8 cellular contexts compared by ENCODE assay signal in genomic region chr1:8876099-8876496, GRCh38. TPM values are rescaled to one million over a fixed set of nuclear protein-coding genes. Genes with fewer than 3 reads are reported as not detected.
DNase-seq lines count a peak whose midpoint lies in the region; ATAC-seq and TF ChIP-seq lines count a peak whose summit lies in the region.

No MANE protein-coding gene starts in this region.

- peaks cover 80% of the 10 kb centered on the region for H3K36me3 Mint-ChIP-seq in effector memory CD8-positive, alpha-beta T cell (ENCODE audit: insufficient read depth)
- H3K36me3 Mint-ChIP-seq in progenitor cell of endocrine pancreas (ENCODE audit: insufficient read depth), result peaks cover 18% of the 10 kb centered on the region

- H3K36me3 ChIP-seq in PC-9 (ENCODE audit: low read depth) (peaks cover 50% of the 10 kb centered on the region), mucosa of descending colon (ENCODE audit: low read depth) (no peaks in the 10 kb centered on the region)

- no peak overlapping the region for H2AFZ ChIP-seq in PC-9

- no TSS peak for BruUV-seq in PC-9 (replicated peaks; lab: Mats Ljungman, UMichigan)

- peaks cover 39 to 51% of the 10 kb centered on the region in 2 donors for H3K4me1 Mint-ChIP-seq in effector memory CD8-positive, alpha-beta T cell (ENCODE audit: low read depth in 2 of 2)
- peaks cover 28% of the 10 kb centered on the region for H3K4me1 Mint-ChIP-seq in progenitor cell of endocrine pancreas (ENCODE audit: low read depth)

- no peaks in the 10 kb centered on the region for H3K9me2 ChIP-seq in PC-9 (ENCODE audit: insufficient read depth)

- no peak for ATAC-seq in effector memory CD8-positive, alpha-beta T cell (replicated peaks)
- ATAC-seq in mucosa of descending colon, result no peak
- no peak for ATAC-seq in HG02870 (IDR thresholded peaks at IDR 0.05; ENCODE audit: unreplicated experiment)

- POLR2A ChIA-PET in PC-9 (lab: Charles Lee; ENCODE audit: unreplicated experiment), result interaction anchor here (0.6 kb wide), 1 partner anchor 128 kb away, joined by 3 read pairs; no protein-coding TSS in a partner anchor

- H3K27me3 ChIP-seq in PC-9 (ENCODE audit: insufficient read depth, low read depth), result no peaks in the 10 kb centered on the region

- peak overlapping the region; percentile 85 to 90 for H3K4me3 Mint-ChIP-seq in effector memory CD8-positive, alpha-beta T cell
- peak overlapping the region; percentile 90 for H3K4me3 Mint-ChIP-seq in progenitor cell of endocrine pancreas (ENCODE audit: low read depth)

- H3K27ac Mint-ChIP-seq in effector memory CD8-positive, alpha-beta T cell, result peak overlapping the region; percentile 85 to 92
- peak overlapping the region; percentile 87 for H3K27ac Mint-ChIP-seq in progenitor cell of endocrine pancreas

- peak overlapping the region; percentile 96 for H3K27ac ChIP-seq in PC-9

- H3K79me2 ChIP-seq in PC-9 (ENCODE audit: low read depth), result peaks cover 69% of the 10 kb centered on the region

- TF ChIP-seq CTCF in PC-9 (conservative IDR thresholded peaks at IDR 0.05) (no peak), progenitor cell of endocrine pancreas (IDR thresholded peaks at IDR 0.05; ENCODE audit: unreplicated experiment) (no peak), mucosa of descending colon (IDR thresholded peaks at IDR 0.05) (no peak)

- intact Hi-C loops in PC-9 (cut with micrococcal nuclease; ENCODE audit: unreplicated experiment) (no loop called here), mucosa of descending colon (cut with DNase I, micrococcal nuclease) (no loop called here)

- H3F3A ChIP-seq in PC-9 (ENCODE audit: insufficient read depth, low read depth), result peaks cover 87% of the 10 kb centered on the region

- peak overlapping the region; percentile 64 for H3K4me3 ChIP-seq in GM08714 (ENCODE audit: low read length)
- H3K4me3 ChIP-seq in PC-9, result peak overlapping the region; percentile 91
- no peak overlapping the region for H3K4me3 ChIP-seq in mucosa of descending colon

- H4K20me1 ChIP-seq in PC-9 (ENCODE audit: insufficient read depth), result peaks cover 61% of the 10 kb centered on the region

- H3K4me1 ChIP-seq in PC-9 (replicated peaks; ENCODE audit: insufficient read depth), result peaks cover 63% of the 10 kb centered on the region
- H3K4me1 ChIP-seq in mucosa of descending colon (ENCODE audit: low read depth), result peaks cover 76% of the 10 kb centered on the region

- no peaks in the 10 kb centered on the region for H3K27me3 Mint-ChIP-seq in effector memory CD8-positive, alpha-beta T cell
- H3K27me3 Mint-ChIP-seq in progenitor cell of endocrine pancreas, result no peaks in the 10 kb centered on the region

- H3K9me3 Mint-ChIP-seq in effector memory CD8-positive, alpha-beta T cell, result no peaks in the 10 kb centered on the region
- H3K9me3 Mint-ChIP-seq in progenitor cell of endocrine pancreas (ENCODE audit: low read depth), result no peaks in the 10 kb centered on the region

- peak overlapping the region; percentile 85 for H3K4me2 ChIP-seq in PC-9

- CTCF ChIA-PET in PC-9 (lab: Charles Lee), result no interaction called here

- DNase-seq in PC-9 (no peak), progenitor cell of endocrine pancreas (ENCODE audit: low spot score, unreplicated experiment) (no peak), mucosa of descending colon (no peak), 8988T (no peak)
- no peak for DNase-seq in effector memory CD8-positive, alpha-beta T cell
- DNase-seq in activated effector memory CD4-positive, alpha-beta T cell treated with Interleukin-2 at 50 U/mL for 16 hours, result no peak

- H3K9me3 ChIP-seq in PC-9 (ENCODE audit: insufficient read depth, low read depth) (no peaks in the 10 kb centered on the region), mucosa of descending colon (no peaks in the 10 kb centered on the region)

RNA-seq across cellular contexts. Expression of gene ENO1, which starts 2.4 kb away (rescaled TPM):
- total RNA-seq in PC-9 (2021) (1,401 and 1,902 TPM in 2 replicates), progenitor cell of endocrine pancreas (444 and 493 TPM in 2 replicates), mucosa of descending colon (100 to 1,000 TPM; 383 to 734 (median 494) TPM)

RNA-seq across cellular contexts. Expression of gene RERE, which starts 58.7 kb away (rescaled TPM):
- 73.4 and 98.7 TPM in 2 replicates for total RNA-seq in PC-9 (2021)
- total RNA-seq in progenitor cell of endocrine pancreas, result 308 and 329 TPM in 2 replicates
- 100 to 1,000 TPM in 2 of 3 donors, 10 to 100 TPM in 1; 99.5 to 204 (median 174) TPM for total RNA-seq in mucosa of descending colon
